Comparison of ENCODE assay signal across 9 cellular contexts in the genomic region with DNA sequence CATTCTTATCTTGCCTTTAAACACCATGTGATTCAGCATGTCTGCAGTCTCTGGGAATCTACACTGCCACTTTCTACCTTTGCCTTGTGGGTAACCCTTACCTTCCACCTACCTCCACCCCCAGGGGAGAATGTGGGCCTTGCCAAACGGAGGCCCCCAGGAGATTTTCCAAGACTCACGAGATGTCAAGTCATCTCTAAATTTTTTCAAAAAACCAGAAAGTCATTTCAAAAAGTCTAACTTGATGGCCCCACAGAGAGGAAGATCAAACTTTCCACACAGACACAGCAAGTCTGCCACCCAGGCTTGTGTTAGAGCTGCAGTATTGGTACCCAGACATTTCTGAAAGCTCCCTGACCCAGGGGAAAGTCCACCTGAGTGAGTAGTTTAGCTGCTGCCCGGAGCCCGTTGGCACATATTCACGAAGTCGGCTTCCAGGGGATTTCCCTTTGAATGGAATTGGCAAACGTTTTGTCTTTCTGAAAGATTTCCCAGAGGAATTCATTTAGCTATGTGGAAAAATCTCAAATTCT. TPM values are rescaled to one million over a fixed set of nuclear protein-coding genes. Genes with fewer than 3 reads are reported as not detected.
DNase-seq lines count a peak whose midpoint lies in the region; ATAC-seq and TF ChIP-seq lines count a peak whose summit lies in the region.
"Had no signal": no experiment of that assay in that cellular context is flagged by ENCODE, and none has a peak within 500 bp of the region (broad histone marks: within the 10 kb centered on the region; RNA-seq: fewer than 3 reads in every experiment).

No MANE protein-coding gene starts in this region.

- H3K4me1 Mint-ChIP-seq in activated CD8-positive, alpha-beta T cell treated with anti-CD3 and anti-CD28 coated beads, Interleukin-2, amount 10 ng/mL, durations not matched to agents 7 days and 5 days (ENCODE audit: low read depth) = peaks cover 56% of the 10 kb centered on the region
- H3K4me1 Mint-ChIP-seq in stimulated activated effector memory CD8-positive, alpha-beta T cell treated with anti-CD3 and anti-CD28 coated beads, Interleukin-12 subunit alpha, Interleukin-12 subunit beta, amount 100 ng/mL, for 72 hours = peaks cover 50% of the 10 kb centered on the region

- intact Hi-C loops in ovary (cut with DNase I) = loop anchor here in 1 of 4 donors (10.0 kb wide), 1 partner anchor 73 kb away; no protein-coding TSS in a partner anchor

- H3K36me3 Mint-ChIP-seq in activated CD8-positive, alpha-beta T cell treated with anti-CD3 and anti-CD28 coated beads, Interleukin-2, amount 10 ng/mL, durations not matched to agents 7 days and 5 days (ENCODE audit: low read depth) = peaks cover 17% of the 10 kb centered on the region
- H3K36me3 Mint-ChIP-seq in stimulated activated effector memory CD8-positive, alpha-beta T cell treated with anti-CD3 and anti-CD28 coated beads, Interleukin-12 subunit alpha, Interleukin-12 subunit beta, amount 100 ng/mL, for 72 hours = peaks cover 8% of the 10 kb centered on the region

- CTCF ChIA-PET in activated CD8-positive, alpha-beta T cell treated with anti-CD3 and anti-CD28 coated beads, Interleukin-2, amount 10 ng/mL, durations not matched to agents 7 days and 5 days (lab: Charles Lee) = interaction anchor here (0.8 to 5.4 kb wide), 7 partner anchors 12 to 129 kb away, joined by 3 to 44 read pairs (median 4); a partner anchor contains a TSS

- peak overlapping the region; percentile 75 for H3K9ac ChIP-seq in Karpas-422 (ENCODE audit: low read length)

- peak overlapping the region; percentile 85 for H3K27ac Mint-ChIP-seq in activated CD8-positive, alpha-beta T cell treated with anti-CD3 and anti-CD28 coated beads, Interleukin-2, amount 10 ng/mL, durations not matched to agents 7 days and 5 days
- H3K27ac Mint-ChIP-seq in stimulated activated effector memory CD8-positive, alpha-beta T cell treated with anti-CD3 and anti-CD28 coated beads, Interleukin-12 subunit alpha, Interleukin-12 subunit beta, amount 100 ng/mL, for 72 hours = peak overlapping the region; percentile 89

- WGBS in ovary, 3 donors = 51 to 61% (median 53%) methylated on average over 7 of the region's 7 CpGs

- POLR2A ChIA-PET in activated CD8-positive, alpha-beta T cell treated with anti-CD3 and anti-CD28 coated beads, Interleukin-2, amount 10 ng/mL, durations not matched to agents 7 days and 5 days (lab: Charles Lee) = interaction anchor here (0.7 to 4.1 kb wide), 8 partner anchors 28 to 414 kb away, joined by 3 to 101 read pairs (median 4); a partner anchor contains a TSS

- peak overlapping the region; percentile 78 for H3K4me2 ChIP-seq in Karpas-422 (ENCODE audit: low read depth, low read length, poor library complexity, severe bottlenecking)

- no peak overlapping the region for H2AFZ ChIP-seq in Karpas-422 (ENCODE audit: low read length)

- no peaks in the 10 kb centered on the region for H3K9me3 Mint-ChIP-seq in activated CD8-positive, alpha-beta T cell treated with anti-CD3 and anti-CD28 coated beads, Interleukin-2, amount 10 ng/mL, durations not matched to agents 7 days and 5 days (ENCODE audit: insufficient read depth)
- no peaks in the 10 kb centered on the region for H3K9me3 Mint-ChIP-seq in stimulated activated effector memory CD8-positive, alpha-beta T cell treated with anti-CD3 and anti-CD28 coated beads, Interleukin-12 subunit alpha, Interleukin-12 subunit beta, amount 100 ng/mL, for 72 hours

- peaks cover 81% of the 10 kb centered on the region for H3K4me1 ChIP-seq in Karpas-422 (ENCODE audit: low read length)
- H3K4me1 ChIP-seq in ovary (ENCODE audit: insufficient read depth) = no peaks in the 10 kb centered on the region

- DNase-seq in Karpas-422 (peak; percentile 63), kidney tubule cell (ENCODE audit: low spot score) (peak; percentile 77), islet precursor cell (no peak), ovary (no peak), mucosa of gallbladder (ENCODE audit: low spot score) (no peak)
- peak; percentile 31 for DNase-seq in activated CD8-positive, alpha-beta T cell treated with anti-CD3 and anti-CD28 coated beads, Interleukin-2, amount 10 ng/mL, durations not matched to agents 7 days and 5 days
- peak; percentile 19 to 70 for DNase-seq in stimulated activated effector memory CD8-positive, alpha-beta T cell treated with anti-CD3 and anti-CD28 coated beads, Interleukin-12 subunit alpha, Interleukin-12 subunit beta, amount 100 ng/mL, for 72 hours (ENCODE audit: low spot score in 2 of 2)
- DNase-seq: NCI-H748 treated with DMSO at 0.1 percent for 48 hours had no signal

- TF ChIP-seq CTCF in ovary (IDR thresholded peaks at IDR 0.05) = no peak

- H3K79me2 ChIP-seq in Karpas-422 (ENCODE audit: low read length) = peaks cover 3% of the 10 kb centered on the region

- H3K36me3 ChIP-seq in Karpas-422 (ENCODE audit: insufficient read depth, low read length) = no peaks in the 10 kb centered on the region
- no peaks in the 10 kb centered on the region for H3K36me3 ChIP-seq in ovary

- H3K4me3 ChIP-seq in Karpas-422 (ENCODE audit: low read length) (no peak overlapping the region), ovary (no peak overlapping the region)
- H3K4me3 ChIP-seq: lung had no signal

- no peak for ATAC-seq in activated CD8-positive, alpha-beta T cell treated with anti-CD3 and anti-CD28 coated beads, Interleukin-2, amount 10 ng/mL, durations not matched to agents 7 days and 5 days
- peak; percentile 65 for ATAC-seq in stimulated activated effector memory CD8-positive, alpha-beta T cell treated with anti-CD3 and anti-CD28 coated beads, Interleukin-12 subunit alpha, Interleukin-12 subunit beta, amount 100 ng/mL, for 72 hours

- H3K9me2 ChIP-seq in Karpas-422 (replicated peaks; ENCODE audit: insufficient read depth, low read length) = no peaks in the 10 kb centered on the region

- H3K27ac ChIP-seq in Karpas-422 (ENCODE audit: low read length) = peak overlapping the region; percentile 97
- no peak overlapping the region for H3K27ac ChIP-seq in ovary

- H3K4me3 Mint-ChIP-seq in activated CD8-positive, alpha-beta T cell treated with anti-CD3 and anti-CD28 coated beads, Interleukin-2, amount 10 ng/mL, durations not matched to agents 7 days and 5 days = no peak overlapping the region
- peak overlapping the region; percentile 61 for H3K4me3 Mint-ChIP-seq in stimulated activated effector memory CD8-positive, alpha-beta T cell treated with anti-CD3 and anti-CD28 coated beads, Interleukin-12 subunit alpha, Interleukin-12 subunit beta, amount 100 ng/mL, for 72 hours

- TF ChIP-seq EP300 in ovary (IDR thresholded peaks at IDR 0.05) = no peak

- no peak for TF ChIP-seq POLR2A in ovary (IDR thresholded peaks at IDR 0.05)

- no peaks in the 10 kb centered on the region for H3K9me3 ChIP-seq in Karpas-422 (ENCODE audit: low read length)
- no peaks in the 10 kb centered on the region for H3K9me3 ChIP-seq in ovary

- H4K20me1 ChIP-seq in Karpas-422 (ENCODE audit: insufficient read depth, low read depth, low read length) = peaks cover 2% of the 10 kb centered on the region; the same call in 1 of the 2 replicates

- H3K27me3 ChIP-seq in Karpas-422 (ENCODE audit: low read length) (no peaks in the 10 kb centered on the region), ovary (no peaks in the 10 kb centered on the region)

- H3K27me3 Mint-ChIP-seq in activated CD8-positive, alpha-beta T cell treated with anti-CD3 and anti-CD28 coated beads, Interleukin-2, amount 10 ng/mL, durations not matched to agents 7 days and 5 days (ENCODE audit: low read depth) = no peaks in the 10 kb centered on the region

RNA-seq across cellular contexts. Expression of a gene that starts 4.6 kb away (rescaled TPM):
- 327 and 344 TPM in 2 replicates for total RNA-seq in Karpas-422 (2014; rRNA removed; shearing (Covaris generic); ENCODE audit: low replicate concordance)
- 100 to 1,000 TPM; 266 to 269 TPM for total RNA-seq in activated CD8-positive, alpha-beta T cell treated with anti-CD3 and anti-CD28 coated beads, Interleukin-2, amount 10 ng/mL, durations not matched to agents 7 days and 5 days
- total RNA-seq in ovary (100 to 1,000 TPM in 4 of 7 donors, 10 to 100 TPM in 3; 85.2 to 157 (median 102) TPM), mucosa of gallbladder (93.8 TPM)
- polyA plus RNA-seq in ovary = 100 to 1,000 TPM; 101 to 156 TPM

Comparison
In these comparisons a context has a peak if more than half of its experiments do, and no peak if none do; other contexts are left out.
1. DNase-seq: peak in Karpas-422 (single experiment), activated CD8-positive, alpha-beta T cell treated with anti-CD3 and anti-CD28 coated beads, Interleukin-2, amount 10 ng/mL, durations not matched to agents 7 days and 5 days (single experiment), kidney tubule cell (single experiment) and stimulated activated effector memory CD8-positive, alpha-beta T cell treated with anti-CD3 and anti-CD28 coated beads, Interleukin-12 subunit alpha, Interleukin-12 subunit beta, amount 100 ng/mL, for 72 hours (2 of 2); none in islet precursor cell (single experiment), ovary (0 of 5) and mucosa of gallbladder (single experiment).